7 cellular contexts compared by ENCODE assay signal in the genomic region with DNA sequence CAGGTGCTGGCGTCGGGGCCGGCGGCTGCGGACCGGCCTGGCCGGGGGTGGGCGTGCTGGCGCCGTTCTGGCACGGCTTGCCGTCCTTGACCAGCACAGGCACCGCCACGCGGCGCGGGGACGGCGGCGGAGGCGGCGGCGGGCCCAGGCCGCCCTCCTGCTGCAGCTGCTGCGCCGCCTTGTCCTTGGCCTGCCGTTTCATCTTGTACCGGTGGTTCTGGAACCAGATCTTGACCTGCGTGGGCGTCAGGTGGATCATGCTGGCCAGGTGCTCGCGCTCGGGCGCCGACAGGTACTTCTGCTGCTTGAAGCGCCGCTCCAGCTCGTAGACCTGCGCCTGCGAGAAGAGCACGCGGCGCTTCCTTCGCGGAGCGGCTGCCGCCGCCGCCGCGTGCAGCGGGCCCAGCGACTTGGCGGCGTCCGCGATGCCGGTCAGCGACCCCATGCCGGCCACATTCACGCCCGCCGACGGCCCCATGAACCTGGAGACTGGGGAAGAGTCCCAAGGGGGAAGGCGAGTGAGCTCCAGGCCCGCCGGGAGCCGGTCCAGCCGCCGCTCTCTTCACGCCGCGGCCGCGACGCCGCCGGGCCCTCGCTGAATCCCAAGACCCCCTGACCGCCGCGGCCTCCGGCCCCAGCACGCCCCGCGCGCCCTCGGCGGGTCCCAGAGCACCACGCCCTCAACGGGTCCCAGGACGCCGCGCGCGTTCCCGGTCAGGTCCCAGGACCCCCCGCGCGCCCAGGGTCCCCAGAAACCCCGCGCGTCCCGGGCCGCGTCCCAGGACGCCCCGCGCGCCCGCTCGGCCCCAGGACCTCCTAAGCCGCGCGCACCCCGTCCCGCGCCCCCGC. TPM values are rescaled to one million over a fixed set of nuclear protein-coding genes. Genes with fewer than 3 reads are reported as not detected.
A peak's percentile ranks its signal among the peaks of the same experiment; 100 is the strongest.
DNase-seq lines count a peak whose midpoint lies in the region; ATAC-seq and TF ChIP-seq lines count a peak whose summit lies in the region.

No MANE protein-coding gene starts in this region.

- DNase-seq in GM20000 (ENCODE audit: low spot score) (peak; percentile 51), NT2/D1 (ENCODE audit: low read depth, low spot score) (no peak), ecto neural progenitor cell (ENCODE audit: low spot score) (peak; percentile 66), psoas muscle (no peak), RPMI8226 (no peak), pons (ENCODE audit: low spot score) (no peak)

- peak overlapping the region; percentile 61 for H3K9ac ChIP-seq in NT2/D1 (ENCODE audit: insufficient read length, low read depth)

- peaks cover 94% of the 10 kb centered on the region for H3K27me3 ChIP-seq in NT2/D1 (ENCODE audit: insufficient read depth, insufficient read length)
- peaks cover 13 to 97% (median 26%) of the 10 kb centered on the region in 3 donors for H3K27me3 ChIP-seq in psoas muscle (ENCODE audit: insufficient read depth in 3 of 3, low read length in 2 of 3)

- 1 to 2% (median 1%) methylated on average over 63 to 119 of the region's 119 CpGs for WGBS in psoas muscle, 3 donors

- H3K4me1 ChIP-seq in NT2/D1 (ENCODE audit: insufficient read depth, insufficient read length) (no peaks in the 10 kb centered on the region), psoas muscle (peaks cover 5% of the 10 kb centered on the region)

- H3K4me3 ChIP-seq in NT2/D1 (ENCODE audit: insufficient read length, low read depth), result peak overlapping the region; percentile 27
- peak overlapping the region; percentile 46 for H3K4me3 ChIP-seq in psoas muscle

- H3K27ac ChIP-seq in psoas muscle, result no peak overlapping the region

- ATAC-seq in psoas muscle, result no peak
- no peak for ATAC-seq in GM19328 (IDR thresholded peaks at IDR 0.05; ENCODE audit: unreplicated experiment)

- no peak for TF ChIP-seq CTCF in GM20000 (IDR thresholded peaks at IDR 0.05; ENCODE audit: extremely low read depth, missing control alignments)
- TF ChIP-seq CTCF in psoas muscle (IDR thresholded peaks at IDR 0.05), result no peak

- intact Hi-C loops in psoas muscle (cut with DNase I), result loop anchor here in 1 of 2 donors (10.0 kb wide), 1 partner anchor 161 kb away; no protein-coding TSS in a partner anchor

- H3K9me3 ChIP-seq in NT2/D1 (ENCODE audit: insufficient read depth, low read length) (no peaks in the 10 kb centered on the region), psoas muscle (no peaks in the 10 kb centered on the region)

- no peaks in the 10 kb centered on the region for H3K36me3 ChIP-seq in NT2/D1 (ENCODE audit: insufficient read depth, insufficient read length, low read length)
- H3K36me3 ChIP-seq in psoas muscle (ENCODE audit: insufficient read depth in 1 of 2, low read depth in 1 of 2), result no peaks in the 10 kb centered on the region

RNA-seq across cellular contexts. Expression of gene NKX2-4, which starts 1.1 kb away (rescaled TPM):
- not detected for total RNA-seq in psoas muscle
- polyA plus RNA-seq in psoas muscle, result not detected

Comparison
In these comparisons a context has a peak if more than half of its experiments do, and no peak if none do; other contexts are left out.
1. DNase-seq: peak in GM20000 (single experiment) and ecto neural progenitor cell (single experiment); none in NT2/D1 (single experiment), psoas muscle (0 of 2), RPMI8226 (single experiment) and pons (single experiment).